13 cellular contexts compared by ENCODE assay signal in genomic region chr6:107315116-107315515, GRCh38.
DNase-seq lines count a peak whose midpoint lies in the region; ATAC-seq and TF ChIP-seq lines count a peak whose summit lies in the region.
"Had no signal": no experiment of that assay in that cellular context is flagged by ENCODE, and none has a peak within 500 bp of the region (broad histone marks: within the 10 kb centered on the region; RNA-seq: fewer than 3 reads in every experiment).

No MANE protein-coding gene starts in this region.

- TF ChIP-seq CTCF in OCI-LY7 (conservative IDR thresholded peaks at IDR 0.05; ENCODE audit: low read length) (no peak), brain (conservative IDR thresholded peaks at IDR 0.05) (no peak), osteocyte (IDR thresholded peaks at IDR 0.05) (no peak)

- H3K27me3 Mint-ChIP-seq in brain (no peaks in the 10 kb centered on the region), osteocyte (ENCODE audit: unreplicated experiment) (no peaks in the 10 kb centered on the region)
- H3K27me3 Mint-ChIP-seq: CD4-positive, CD25-positive, alpha-beta regulatory T cell had no signal

- H3K27ac Mint-ChIP-seq in brain (peak overlapping the region in 3 of 5 experiments; percentile 9 to 49 (median 17)), osteocyte (ENCODE audit: unreplicated experiment) (no peak overlapping the region)
- H3K27ac Mint-ChIP-seq: CD4-positive, CD25-positive, alpha-beta regulatory T cell; HFFc6 had no signal

- no peaks in the 10 kb centered on the region for H3K36me3 Mint-ChIP-seq in brain
- no peaks in the 10 kb centered on the region for H3K36me3 Mint-ChIP-seq in osteocyte (ENCODE audit: unreplicated experiment)

- DNase-seq in NCI-H526 treated with DMSO at 0.1 percent for 48 hours (lab: John Stamatoyannopoulos, UW) = peak; percentile 56
- DNase-seq in NCI-H526 (lab: John Stamatoyannopoulos, UW) = no peak
- DNase-seq in OCI-LY7 (ENCODE audit: low spot score) = no peak
- DNase-seq in osteocyte (ENCODE audit: extremely low spot score, unreplicated experiment) = no peak
- DNase-seq: CD4-positive, CD25-positive, alpha-beta regulatory T cell; HCEC 1CT; HFFc6; KG1 had no signal

- H3K9me3 Mint-ChIP-seq in brain (no peaks in the 10 kb centered on the region), osteocyte (ENCODE audit: unreplicated experiment) (no peaks in the 10 kb centered on the region)
- H3K9me3 Mint-ChIP-seq: CD4-positive, CD25-positive, alpha-beta regulatory T cell; HFFc6 had no signal

- H3K9me2 ChIP-seq in OCI-LY7 (ENCODE audit: insufficient read depth, low read length) = no peaks in the 10 kb centered on the region

- peaks cover 28% of the 10 kb centered on the region for H3K4me1 ChIP-seq in OCI-LY7 (ENCODE audit: insufficient read depth, low read length, poor library complexity, severe bottlenecking)

- no TSS peak for BruUV-seq in OCI-LY7 (replicated peaks; lab: Mats Ljungman, UMichigan)

- no peak overlapping the region for H3K27ac ChIP-seq in OCI-LY7 (ENCODE audit: low read depth, low read length, poor library complexity, severe bottlenecking)
- H3K27ac ChIP-seq: BLaER1 treated with 17β-estradiol and CSF1 and Interleukin-3, amounts not matched to agents 10 nM and 100 nM; HL-60 had no signal

- no peak overlapping the region for H2AFZ ChIP-seq in OCI-LY7 (ENCODE audit: low read length)

- H3K4me1 Mint-ChIP-seq in brain = peaks cover 34% of the 10 kb centered on the region
- peaks cover 7% of the 10 kb centered on the region for H3K4me1 Mint-ChIP-seq in osteocyte (ENCODE audit: unreplicated experiment)

- no peak for ATAC-seq in GM18909 (IDR thresholded peaks at IDR 0.05; ENCODE audit: poor library complexity, unreplicated experiment)
- ATAC-seq in HG03432 (IDR thresholded peaks at IDR 0.05; ENCODE audit: unreplicated experiment) = no peak

- no peaks in the 10 kb centered on the region for H3K36me3 ChIP-seq in OCI-LY7 (ENCODE audit: insufficient read depth, low read length)
- H3K36me3 ChIP-seq: BLaER1 treated with 17β-estradiol and CSF1 and Interleukin-3, amounts not matched to agents 10 nM and 100 nM had no signal

- H3K4me3 Mint-ChIP-seq in brain = no peak overlapping the region
- H3K4me3 Mint-ChIP-seq in osteocyte (ENCODE audit: unreplicated experiment) = no peak overlapping the region
- H3K4me3 Mint-ChIP-seq: CD4-positive, CD25-positive, alpha-beta regulatory T cell; HFFc6 had no signal

- CTCF ChIA-PET in OCI-LY7 (lab: Charles Lee; ENCODE audit: unreplicated experiment) = no interaction called here

- intact Hi-C loops in OCI-LY7 (cut with micrococcal nuclease; ENCODE audit: unreplicated experiment) = loop anchor here (5.0 kb wide), 1 partner anchor 532 kb away; no protein-coding TSS in a partner anchor

- POLR2A ChIA-PET in OCI-LY7 (lab: Charles Lee) = interaction anchor here (0.7 to 1.9 kb wide), 4 partner anchors 15 to 1744 kb away, joined by 3 to 9 read pairs (median 5); no protein-coding TSS in a partner anchor

- H4K20me1 ChIP-seq in OCI-LY7 (ENCODE audit: insufficient read depth, low read length) = no peaks in the 10 kb centered on the region; the same call in 1 of the 2 replicates
- H4K20me1 ChIP-seq: BLaER1 treated with 17β-estradiol and CSF1 and Interleukin-3, amounts not matched to agents 10 nM and 100 nM had no signal

- H3K4me2 ChIP-seq in OCI-LY7 (ENCODE audit: low read length) = peak overlapping the region; percentile 47
- H3K4me2 ChIP-seq: BLaER1 treated with 17β-estradiol and CSF1 and Interleukin-3, amounts not matched to agents 10 nM and 100 nM had no signal

- peaks cover 8% of the 10 kb centered on the region; the same call in 1 of the 2 replicates for H3K79me2 ChIP-seq in OCI-LY7 (ENCODE audit: insufficient read depth, low read depth, low read length)

- H3K4me3 ChIP-seq in OCI-LY7 (ENCODE audit: low read depth, low read length, poor library complexity, severe bottlenecking) = peak overlapping the region; percentile 1
- H3K4me3 ChIP-seq: BLaER1 treated with 17β-estradiol and CSF1 and Interleukin-3, amounts not matched to agents 10 nM and 100 nM had no signal

- no peaks in the 10 kb centered on the region for H3K9me3 ChIP-seq in OCI-LY7 (ENCODE audit: low read length)
- H3K9me3 ChIP-seq: BLaER1 treated with 17β-estradiol and CSF1 and Interleukin-3, amounts not matched to agents 10 nM and 100 nM had no signal
